Comparison of ENCODE assay signal across 34 cellular contexts in the genomic region with DNA sequence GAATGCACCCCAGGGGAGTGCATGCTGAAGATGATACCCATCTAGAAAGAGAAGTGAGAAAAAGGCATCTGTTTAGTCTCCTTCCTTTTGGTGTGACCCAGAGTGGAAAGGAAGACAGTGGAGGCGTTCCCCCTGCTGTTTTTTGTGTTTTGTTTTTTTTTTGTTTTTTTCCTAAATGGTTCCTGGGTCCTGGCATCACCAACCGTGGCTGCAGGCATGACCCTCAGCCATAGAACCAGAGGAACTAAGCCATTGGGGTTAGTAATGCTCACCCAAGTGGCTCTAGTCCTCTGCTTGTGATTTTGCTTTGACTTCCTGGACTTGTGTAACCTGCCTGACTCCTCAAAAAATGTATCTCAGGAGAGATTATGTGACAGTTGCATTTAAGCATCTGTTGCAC.
"Had no signal": no experiment of that assay in that cellular context is flagged by ENCODE, and none has a peak within 500 bp of the region (broad histone marks: within the 10 kb centered on the region; RNA-seq: fewer than 3 reads in every experiment).

No MANE protein-coding gene starts in this region.

- H3K4me2 ChIP-seq: KMS-11 had no signal

- H3K4me3 ChIP-seq: MG63 had no signal

- H3K9ac ChIP-seq: KMS-11 had no signal

- H3K27ac ChIP-seq: KMS-11 had no signal

- DNase-seq: Karpas-422, Kasumi-1, KG1, MG63, MM.1S, MV-4-11, NCI-H1048, NCI-H1092, NCI-H1092 treated with DMSO at 0.1 percent for 48 hours, NCI-H1105, NCI-H1105 treated with DMSO at 0.1 percent for 48 hours, NCI-H1417, NCI-H1417 treated with DMSO at 0.1 percent for 48 hours, NCI-H1436, NCI-H1436 treated with DMSO at 0.1 percent for 48 hours, NCI-H146, NCI-H1694, NCI-H1694 treated with DMSO at 0.1 percent for 48 hours, NCI-H187, NCI-H187 treated with DMSO at 0.1 percent for 48 hours, NCI-H1930, NCI-H2029, NCI-H2029 treated with DMSO at 0.1 percent for 48 hours, NCI-H2081, NCI-H2081 treated with DMSO at 0.1 percent for 48 hours, NCI-H2107, NCI-H2171, NCI-H2171 treated with DMSO at 0.1 percent for 48 hours, NCI-H2227 treated with DMSO at 0.1 percent for 48 hours, NCI-H226, NCI-H345, NCI-H446, NCI-H446 treated with DMSO at 0.1 percent for 48 hours had no signal

- H3K27me3 ChIP-seq: MG63 had no signal

- H3K9me3 ChIP-seq: MG63 had no signal

- H3K36me3 ChIP-seq: MG63 had no signal
